Comparison of ENCODE assay signal across 28 cellular contexts in genomic region chr2:101262142-101262541, GRCh38.
"Had no signal": no experiment of that assay in that cellular context is flagged by ENCODE, and none has a peak within 500 bp of the region (broad histone marks: within the 10 kb centered on the region; RNA-seq: fewer than 3 reads in every experiment).

No MANE protein-coding gene starts in this region.

- H3K27me3 Mint-ChIP-seq: activated CD4-positive, alpha-beta T cell treated with anti-CD3 and anti-CD28 coated beads for 36 hours; activated CD8-positive, alpha-beta memory T cell treated with anti-CD3 and anti-CD28 coated beads, Interleukin-2, amount 10 ng/mL, durations not matched to agents 7 days and 5 days; dendritic cell treated with granulocyte-macrophage colony-stimulating factor and Interleukin-4, amounts not matched to agents 40 ng/mL and 50 ng/mL, for 4 days; natural killer cell treated with Interleukin-12 subunit alpha and Interleukin-12 subunit beta and Interleukin-15 and Interleukin-18, amount 100 ng/mL, for 72 hours; stimulated activated memory B cell treated with anti-CD40 and anti-IgM and Interleukin-4, amounts not matched to agents 10 μg/mL and 1 μg/mL and 100 μg/mL, for 72 hours; stimulated activated naive CD8-positive, alpha-beta T cell treated with anti-CD3 and anti-CD28 coated beads, Interleukin-15, amount 100 ng/mL, for 72 hours; type B pancreatic cell had no signal

- H3K27me3 ChIP-seq: adrenal gland, esophagus muscularis mucosa, foreskin keratinocyte, sigmoid colon, vagina had no signal

- H3K4me1 Mint-ChIP-seq: brain had no signal

- H3K9me3 Mint-ChIP-seq: activated naive CD4-positive, alpha-beta T cell treated with anti-CD3 and anti-CD28 coated beads, Interleukin-2, amount 50 U/mL, for 72 hours; dendritic cell treated with granulocyte-macrophage colony-stimulating factor and Interleukin-4, amounts not matched to agents 40 ng/mL and 50 ng/mL, for 4 days; natural killer cell treated with Interleukin-12 subunit alpha and Interleukin-12 subunit beta and Interleukin-15 and Interleukin-18, amount 100 ng/mL, for 72 hours; stimulated activated memory B cell treated with anti-CD40 and anti-IgM and Interleukin-4, amounts not matched to agents 10 μg/mL and 1 μg/mL and 100 μg/mL, for 72 hours; stimulated activated naive CD8-positive, alpha-beta T cell treated with anti-CD3 and anti-CD28 coated beads, Interleukin-15, amount 100 ng/mL, for 72 hours; T-helper 2 cell treated with Interferon-gamma antibody and Interleukin-4, amounts not matched to agents 5 μg/mL and 100 μg/mL, for 36 hours; type B pancreatic cell had no signal

- ATAC-seq: activated CD4-positive, alpha-beta T cell treated with anti-CD3 and anti-CD28 coated beads for 36 hours; activated CD8-positive, alpha-beta memory T cell treated with anti-CD3 and anti-CD28 coated beads, Interleukin-2, amount 10 ng/mL, durations not matched to agents 7 days and 5 days; activated CD8-positive, alpha-beta T cell treated with anti-CD3 and anti-CD28 coated beads, Interleukin-2, amount 10 ng/mL, durations not matched to agents 7 days and 5 days; activated naive CD4-positive, alpha-beta T cell treated with anti-CD3 and anti-CD28 coated beads, Interleukin-2, amount 50 U/mL, for 72 hours; foreskin keratinocyte; left lobe of liver; mucosa of descending colon; natural killer cell treated with Interleukin-12 subunit alpha and Interleukin-12 subunit beta and Interleukin-15 and Interleukin-18, amount 100 ng/mL, for 72 hours; stimulated activated memory B cell treated with anti-CD40 and anti-IgM and Interleukin-4, amounts not matched to agents 10 μg/mL and 1 μg/mL and 100 μg/mL, for 72 hours; stimulated activated naive CD8-positive, alpha-beta T cell treated with anti-CD3 and anti-CD28 coated beads, Interleukin-15, amount 100 ng/mL, for 72 hours had no signal

- H3K9me3 ChIP-seq: adrenal gland, esophagus muscularis mucosa, mucosa of descending colon, sigmoid colon, vagina had no signal

- DNase-seq: activated CD4-positive, alpha-beta T cell treated with anti-CD3 and anti-CD28 coated beads for 36 hours; activated CD4-positive, CD25-positive, alpha-beta regulatory T cell; activated CD8-positive, alpha-beta memory T cell treated with anti-CD3 and anti-CD28 coated beads, Interleukin-2, amount 10 ng/mL, durations not matched to agents 7 days and 5 days; activated CD8-positive, alpha-beta T cell treated with anti-CD3 and anti-CD28 coated beads, Interleukin-2, amount 10 ng/mL, durations not matched to agents 7 days and 5 days; adrenal gland; aorta; caudate nucleus; foreskin keratinocyte; kidney glomerular epithelial cell; mucosa of descending colon; posterior cingulate gyrus; sigmoid colon; small intestine; stimulated activated CD4-positive, alpha-beta T cell treated with anti-CD3 and anti-CD28 coated beads, Interleukin-4, amount 100 ng/mL, for 24 hours; stimulated activated naive CD8-positive, alpha-beta T cell treated with anti-CD3 and anti-CD28 coated beads, Interleukin-15, amount 100 ng/mL, for 72 hours; substantia nigra; T-helper 1 cell had no signal

- H3K27ac ChIP-seq: adrenal gland, esophagus muscularis mucosa, foreskin keratinocyte, sigmoid colon, vagina had no signal

- H3K4me3 Mint-ChIP-seq: activated CD4-positive, alpha-beta T cell treated with anti-CD3 and anti-CD28 coated beads for 36 hours; activated CD8-positive, alpha-beta memory T cell treated with anti-CD3 and anti-CD28 coated beads, Interleukin-2, amount 10 ng/mL, durations not matched to agents 7 days and 5 days; activated CD8-positive, alpha-beta T cell treated with anti-CD3 and anti-CD28 coated beads, Interleukin-2, amount 10 ng/mL, durations not matched to agents 7 days and 5 days; brain; dendritic cell treated with granulocyte-macrophage colony-stimulating factor and Interleukin-4, amounts not matched to agents 40 ng/mL and 50 ng/mL, for 4 days; natural killer cell treated with Interleukin-12 subunit alpha and Interleukin-12 subunit beta and Interleukin-15 and Interleukin-18, amount 100 ng/mL, for 72 hours; stimulated activated memory B cell treated with anti-CD40 and anti-IgM and Interleukin-4, amounts not matched to agents 10 μg/mL and 1 μg/mL and 100 μg/mL, for 72 hours; stimulated activated naive CD8-positive, alpha-beta T cell treated with anti-CD3 and anti-CD28 coated beads, Interleukin-15, amount 100 ng/mL, for 72 hours; T-helper 2 cell treated with Interferon-gamma antibody and Interleukin-4, amounts not matched to agents 5 μg/mL and 100 μg/mL, for 36 hours; type B pancreatic cell had no signal

- H3K27ac Mint-ChIP-seq: activated CD4-positive, alpha-beta T cell treated with anti-CD3 and anti-CD28 coated beads for 36 hours; activated CD8-positive, alpha-beta memory T cell treated with anti-CD3 and anti-CD28 coated beads, Interleukin-2, amount 10 ng/mL, durations not matched to agents 7 days and 5 days; activated CD8-positive, alpha-beta T cell treated with anti-CD3 and anti-CD28 coated beads, Interleukin-2, amount 10 ng/mL, durations not matched to agents 7 days and 5 days; dendritic cell treated with granulocyte-macrophage colony-stimulating factor and Interleukin-4, amounts not matched to agents 40 ng/mL and 50 ng/mL, for 4 days; stimulated activated memory B cell treated with anti-CD40 and anti-IgM and Interleukin-4, amounts not matched to agents 10 μg/mL and 1 μg/mL and 100 μg/mL, for 72 hours; T-helper 2 cell treated with Interferon-gamma antibody and Interleukin-4, amounts not matched to agents 5 μg/mL and 100 μg/mL, for 36 hours; type B pancreatic cell had no signal

- H3K4me3 ChIP-seq: adrenal gland, esophagus muscularis mucosa, lung, mucosa of descending colon, sigmoid colon, vagina had no signal

- H3K4me1 ChIP-seq: vagina had no signal
